Comparison of ENCODE assay signal across 8 cellular contexts in the genomic region with DNA sequence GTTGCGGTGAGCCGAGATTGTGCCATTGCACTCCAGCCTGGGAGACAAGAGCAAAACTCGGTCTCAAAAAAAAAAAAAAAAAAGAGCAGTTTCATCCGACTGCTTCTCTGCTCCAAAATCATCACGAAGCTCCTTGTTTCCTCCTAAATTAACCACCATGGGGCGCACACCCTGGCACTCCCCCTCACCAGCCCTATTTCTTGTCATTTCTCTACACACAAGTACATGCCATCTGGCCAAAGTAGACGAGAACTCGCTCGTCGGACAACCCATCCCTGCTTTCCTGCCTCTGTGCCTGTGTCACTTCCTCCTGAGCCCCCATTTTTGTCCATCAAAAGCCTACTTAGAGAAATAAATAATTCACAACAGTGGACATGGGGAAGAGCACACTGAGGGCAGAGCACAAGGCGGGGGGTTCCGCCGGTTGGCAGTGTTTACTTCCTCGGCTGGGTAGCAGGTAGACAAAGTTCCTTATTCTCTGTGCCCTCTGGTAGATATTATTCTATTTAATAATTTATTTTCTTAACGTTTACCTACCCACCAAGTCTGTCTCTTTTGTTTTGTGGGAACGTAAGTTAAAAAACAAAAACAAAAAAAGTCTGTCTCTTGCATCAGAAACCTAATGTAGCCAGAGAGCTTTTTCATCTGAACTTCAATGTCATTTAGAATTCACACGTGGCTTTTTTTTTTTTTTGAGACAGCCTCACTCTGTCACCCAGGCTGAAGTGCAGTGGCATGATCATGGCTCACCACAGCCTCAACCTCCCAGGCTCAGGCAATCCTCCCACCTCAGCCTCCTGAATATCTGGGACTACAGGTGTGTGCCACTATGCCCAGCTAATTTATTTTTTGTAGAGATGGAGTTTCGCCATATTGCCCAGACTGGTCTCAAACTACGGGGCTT. TPM values are rescaled to one million over a fixed set of nuclear protein-coding genes. Genes with fewer than 3 reads are reported as not detected.
A peak's percentile ranks its signal among the peaks of the same experiment; 100 is the strongest.
DNase-seq lines count a peak whose midpoint lies in the region; ATAC-seq and TF ChIP-seq lines count a peak whose summit lies in the region.

No MANE protein-coding gene starts in this region.

- H4K20me1 ChIP-seq in OCI-LY1 (ENCODE audit: insufficient read depth, low read length) = no peaks in the 10 kb centered on the region

- no peaks in the 10 kb centered on the region for H3F3A ChIP-seq in OCI-LY1 (ENCODE audit: insufficient read depth, low read length)

- H3K27ac ChIP-seq in OCI-LY1 (ENCODE audit: low read depth, low read length, poor library complexity, severe bottlenecking) = no peak overlapping the region
- peak overlapping the region; percentile 88 for H3K27ac ChIP-seq in colonic mucosa
- peak overlapping the region; percentile 6 for H3K27ac ChIP-seq in parathyroid adenoma

- H3K36me3 ChIP-seq in OCI-LY1 (ENCODE audit: insufficient read depth, low read length) (no peaks in the 10 kb centered on the region), colonic mucosa (no peaks in the 10 kb centered on the region), parathyroid adenoma (ENCODE audit: control insufficient read depth, insufficient read depth, low read length) (no peaks in the 10 kb centered on the region)

- DNase-seq in GF-D8 (lab: John Stamatoyannopoulos, UW) (peak; percentile 41), colonic mucosa (no peak), T1000 (lab: John Stamatoyannopoulos, UW) (no peak)

- H3K9me3 ChIP-seq in OCI-LY1 (ENCODE audit: low read length) (no peaks in the 10 kb centered on the region), colonic mucosa (no peaks in the 10 kb centered on the region), parathyroid adenoma (ENCODE audit: control insufficient read depth, low read length) (no peaks in the 10 kb centered on the region)

- TF ChIP-seq CTCF in OCI-LY1 (IDR thresholded peaks at IDR 0.05; ENCODE audit: low read length) (peak; percentile 13; the same call in 1 of the 2 replicates), colonic mucosa (IDR thresholded peaks at IDR 0.05) (no peak), parathyroid adenoma (IDR thresholded peaks at IDR 0.05) (no peak)

- H3K4me3 ChIP-seq in OCI-LY1 (ENCODE audit: low read depth, low read length, poor library complexity, severe bottlenecking) (peak overlapping the region; percentile 13), colonic mucosa (no peak overlapping the region), parathyroid adenoma (ENCODE audit: low read depth, low read length) (no peak overlapping the region)

- H3K27me3 ChIP-seq in OCI-LY1 (ENCODE audit: insufficient read depth, low read length) (no peaks in the 10 kb centered on the region), colonic mucosa (no peaks in the 10 kb centered on the region), parathyroid adenoma (ENCODE audit: control insufficient read depth, insufficient read depth, low read length) (no peaks in the 10 kb centered on the region)

- intact Hi-C loops in colonic mucosa (cut with DNase I) = no loop called here

- no peak overlapping the region for H3K9ac ChIP-seq in OCI-LY1 (ENCODE audit: low read length)
- H3K9ac ChIP-seq in colonic mucosa (ENCODE audit: low read depth in 2 of 2, low read length in 2 of 2) = peak overlapping the region in 1 of 2 donors; percentile 90
- H3K9ac ChIP-seq in parathyroid adenoma = no peak overlapping the region

- no peaks in the 10 kb centered on the region for H3K9me2 ChIP-seq in OCI-LY1 (ENCODE audit: low read depth, low read length)

- ATAC-seq in HG03521 (IDR thresholded peaks at IDR 0.05; ENCODE audit: unreplicated experiment) (no peak), GM18517 (IDR thresholded peaks at IDR 0.05; ENCODE audit: unreplicated experiment) (no peak), GM21526 (IDR thresholded peaks at IDR 0.05; ENCODE audit: low FRiP score, unreplicated experiment) (no peak)

- H2AFZ ChIP-seq in OCI-LY1 (ENCODE audit: low read length) = peak overlapping the region; percentile 46; the same call in 1 of the 2 replicates
- H2AFZ ChIP-seq in parathyroid adenoma = no peak overlapping the region

- peaks cover 43% of the 10 kb centered on the region for H3K4me1 ChIP-seq in OCI-LY1 (ENCODE audit: insufficient read depth, low read length, severe bottlenecking)
- peaks cover 26% of the 10 kb centered on the region for H3K4me1 ChIP-seq in colonic mucosa
- peaks cover 45% of the 10 kb centered on the region for H3K4me1 ChIP-seq in parathyroid adenoma

- H3K4me2 ChIP-seq in OCI-LY1 (ENCODE audit: low read length) = peak overlapping the region; percentile 53
- H3K4me2 ChIP-seq in parathyroid adenoma (ENCODE audit: low read length) = no peak overlapping the region

- H3K79me2 ChIP-seq in OCI-LY1 (ENCODE audit: insufficient read depth, low read length) = no peaks in the 10 kb centered on the region
- H3K79me2 ChIP-seq in parathyroid adenoma = peaks cover 41% of the 10 kb centered on the region

RNA-seq across cellular contexts. Expression of a gene that starts 6.0 kb away (rescaled TPM):
- 10 to 100 TPM; 64.8 to 73.5 TPM for total RNA-seq in colonic mucosa

RNA-seq across cellular contexts. Expression of a gene that starts 54.7 kb away (rescaled TPM):
- 10 to 100 TPM; 42.6 to 74.2 TPM for total RNA-seq in colonic mucosa
